11 cellular contexts compared by ENCODE assay signal in the genomic region with DNA sequence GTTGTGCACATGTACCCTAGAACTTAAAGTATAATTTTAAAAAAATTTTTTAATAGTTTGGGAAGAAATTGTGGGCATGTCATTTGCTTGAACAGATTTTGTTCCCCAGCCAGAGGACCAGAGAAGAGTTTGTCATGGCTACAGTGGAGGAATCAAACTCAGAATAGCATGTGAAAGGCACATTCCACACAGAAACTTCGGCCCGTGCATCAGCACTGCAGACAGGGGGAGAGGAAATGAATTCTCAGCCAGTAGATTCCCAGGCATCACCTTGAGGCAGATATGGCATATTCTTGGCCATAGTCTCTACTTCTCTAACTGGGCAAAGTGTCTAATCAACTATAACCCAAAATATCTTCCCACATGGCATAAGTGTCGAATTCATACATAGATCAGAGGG.
A peak's percentile ranks its signal among the peaks of the same experiment; 100 is the strongest.
DNase-seq lines count a peak whose midpoint lies in the region; ATAC-seq and TF ChIP-seq lines count a peak whose summit lies in the region.
"Had no signal": no experiment of that assay in that cellular context is flagged by ENCODE, and none has a peak within 500 bp of the region (broad histone marks: within the 10 kb centered on the region; RNA-seq: fewer than 3 reads in every experiment).

No MANE protein-coding gene starts in this region.

- H3K36me3 Mint-ChIP-seq in stimulated activated memory B cell treated with anti-CD40 and anti-IgM and Interleukin-4, amounts not matched to agents 10 μg/mL and 1 μg/mL and 100 μg/mL, for 72 hours: no peaks in the 10 kb centered on the region

- H3K27ac ChIP-seq in Peyer's patch (peak overlapping the region; percentile 35 to 91 (median 70)), esophagus muscularis mucosa (replicated peaks in 1 of 4) (peak overlapping the region; percentile 22 to 74 (median 32))
- H3K27ac ChIP-seq: suprapubic skin had no signal

- 75% methylated on average over 3 of the region's 3 CpGs for WGBS in esophagus muscularis mucosa

- peak overlapping the region; percentile 98 for H3K27ac Mint-ChIP-seq in stimulated activated memory B cell treated with anti-CD40 and anti-IgM and Interleukin-4, amounts not matched to agents 10 μg/mL and 1 μg/mL and 100 μg/mL, for 72 hours
- H3K27ac Mint-ChIP-seq: HFFc6 had no signal

- no peak for TF ChIP-seq CTCF in Peyer's patch (IDR thresholded peaks at IDR 0.05)
- no peak for TF ChIP-seq CTCF in esophagus muscularis mucosa (IDR thresholded peaks at IDR 0.05)

- DNase-seq in activated CD8-positive, alpha-beta memory T cell treated with anti-CD3 and anti-CD28 coated beads, Interleukin-2, amount 50 U/mL, for 48 hours: peak; percentile 43
- DNase-seq in activated CD8-positive, alpha-beta memory T cell treated with anti-CD3 and anti-CD28 coated beads, Interleukin-2, amount 50 U/mL, for 4 hours: no peak
- no peak for DNase-seq in Peyer's patch
- DNase-seq in esophagus muscularis mucosa (ENCODE audit: extremely low spot score): no peak
- DNase-seq in DMS153 treated with DMSO at 0.1 percent for 48 hours (lab: John Stamatoyannopoulos, UW; ENCODE audit: unreplicated experiment): no peak
- DNase-seq: activated gamma-delta T cell treated with Interleukin-2 at 50 U/mL for 16 hours had no signal

- intact Hi-C loops in esophagus muscularis mucosa (cut with DNase I): loop anchor here (5.0 to 10.0 kb wide), 2 partner anchors 88 to 220 kb away; a partner anchor contains a TSS

- H3K4me1 ChIP-seq in Peyer's patch: peaks cover 4 to 66% (median 38%) of the 10 kb centered on the region in 4 donors
- peaks cover 78 to 87% (median 81%) of the 10 kb centered on the region in 4 donors for H3K4me1 ChIP-seq in esophagus muscularis mucosa

- H3K4me3 ChIP-seq in Peyer's patch (no peak overlapping the region), esophagus muscularis mucosa (no peak overlapping the region)
- H3K4me3 ChIP-seq: suprapubic skin had no signal

- no peak for TF ChIP-seq EP300 in esophagus muscularis mucosa (IDR thresholded peaks at IDR 0.05)

- H3K36me3 ChIP-seq in Peyer's patch (no peaks in the 10 kb centered on the region), esophagus muscularis mucosa (no peaks in the 10 kb centered on the region)
- H3K36me3 ChIP-seq: suprapubic skin had no signal

- H3K27me3 Mint-ChIP-seq in stimulated activated memory B cell treated with anti-CD40 and anti-IgM and Interleukin-4, amounts not matched to agents 10 μg/mL and 1 μg/mL and 100 μg/mL, for 72 hours: no peaks in the 10 kb centered on the region

- TF ChIP-seq POLR2A in Peyer's patch (IDR thresholded peaks at IDR 0.05): no peak
- TF ChIP-seq POLR2A in esophagus muscularis mucosa (IDR thresholded peaks at IDR 0.05; ENCODE audit: low read depth): no peak

- H3K27me3 ChIP-seq in Peyer's patch: no peaks in the 10 kb centered on the region
- H3K27me3 ChIP-seq in esophagus muscularis mucosa: no peaks in the 10 kb centered on the region
- H3K27me3 ChIP-seq: suprapubic skin had no signal

- peaks cover 86% of the 10 kb centered on the region for H3K4me1 Mint-ChIP-seq in stimulated activated memory B cell treated with anti-CD40 and anti-IgM and Interleukin-4, amounts not matched to agents 10 μg/mL and 1 μg/mL and 100 μg/mL, for 72 hours

- no peaks in the 10 kb centered on the region for H3K9me3 ChIP-seq in Peyer's patch
- H3K9me3 ChIP-seq in esophagus muscularis mucosa: no peaks in the 10 kb centered on the region
- H3K9me3 ChIP-seq: suprapubic skin had no signal

- ATAC-seq in stimulated activated memory B cell treated with anti-CD40 and anti-IgM and Interleukin-4, amounts not matched to agents 10 μg/mL and 1 μg/mL and 100 μg/mL, for 72 hours: no peak
- ATAC-seq in GM21423 (IDR thresholded peaks at IDR 0.05; ENCODE audit: unreplicated experiment) (no peak), HG02610 (IDR thresholded peaks at IDR 0.05; ENCODE audit: unreplicated experiment) (no peak)

- no peak overlapping the region for H3K4me3 Mint-ChIP-seq in stimulated activated memory B cell treated with anti-CD40 and anti-IgM and Interleukin-4, amounts not matched to agents 10 μg/mL and 1 μg/mL and 100 μg/mL, for 72 hours
- H3K4me3 Mint-ChIP-seq: HFFc6 had no signal

- no peaks in the 10 kb centered on the region for H3K9me3 Mint-ChIP-seq in stimulated activated memory B cell treated with anti-CD40 and anti-IgM and Interleukin-4, amounts not matched to agents 10 μg/mL and 1 μg/mL and 100 μg/mL, for 72 hours
- H3K9me3 Mint-ChIP-seq: HFFc6 had no signal
